In genomic region chr17:78226055-78226751, GRCh38 we compare ENCODE assay signal across 25 cellular contexts. TPM values are rescaled to one million over a fixed set of nuclear protein-coding genes. Genes with fewer than 3 reads are reported as not detected.
DNase-seq lines count a peak whose midpoint lies in the region; ATAC-seq, FAIRE-seq and TF ChIP-seq lines count a peak whose summit lies in the region.
"Had no signal": no experiment of that assay in that cellular context is flagged by ENCODE, and none has a peak within 500 bp of the region (broad histone marks: within the 10 kb centered on the region; RNA-seq: fewer than 3 reads in every experiment).

No MANE protein-coding gene starts in this region.

- H3K27ac ChIP-seq in PC-3 (ENCODE audit: low read length) (no peak overlapping the region), caudate nucleus (ENCODE audit: low read depth, low read length) (peak overlapping the region; percentile 90), neural progenitor cell (peak overlapping the region; percentile 31), pancreas (no peak overlapping the region)
- H3K27ac ChIP-seq: brain microvascular endothelial cell, hepatocyte, uterus had no signal

- TF ChIP-seq CTCF in PC-3 (conservative IDR thresholded peaks at IDR 0.05; ENCODE audit: low read depth, low read length), result no peak
- no peak for TF ChIP-seq CTCF in neural progenitor cell (IDR thresholded peaks at IDR 0.05)
- TF ChIP-seq CTCF in GM10248 (IDR thresholded peaks at IDR 0.05; ENCODE audit: control extremely low read depth, extremely low read depth, low read depth, missing control alignments), result no peak
- TF ChIP-seq CTCF in pancreas (IDR thresholded peaks at IDR 0.05), result no peak

- H3K4me3 ChIP-seq in PC-3 (ENCODE audit: low read length) (peak overlapping the region; percentile 26; the same call in 1 of the 2 replicates), neural progenitor cell (no peak overlapping the region), pancreas (no peak overlapping the region)
- H3K4me3 ChIP-seq: hepatocyte, lung, uterus had no signal

- intact Hi-C loops in PC-3 (cut with micrococcal nuclease) (no loop called here), pancreas (cut with DNase I) (no loop called here)

- H2AFZ ChIP-seq in PC-3 (ENCODE audit: low read length) (peak overlapping the region; percentile 16; the same call in 1 of the 2 replicates), neural progenitor cell (replicated peaks) (no peak overlapping the region)
- H2AFZ ChIP-seq: hepatocyte had no signal

- no TSS peak for BruUV-seq in PC-3 (replicated peaks; lab: Mats Ljungman, UMichigan)

- H4K20me1 ChIP-seq in PC-3 (ENCODE audit: low read length), result 0 out of 2 replicates have a peak, but pooled peaks cover 6% of the 10 kb centered on the region
- peaks cover 6% of the 10 kb centered on the region for H4K20me1 ChIP-seq in neural progenitor cell (ENCODE audit: low read depth)

- CTCF ChIA-PET in PC-3 (lab: Charles Lee), result interaction anchor here (0.7 to 1.7 kb wide), 3 partner anchors 25 to 175 kb away, joined by 3 to 10 read pairs (median 3); no protein-coding TSS in a partner anchor
- CTCF ChIA-PET in GM10248 (lab: Yijun Ruan, JAX), result interaction anchor here (1.3 to 4.4 kb wide), 5 partner anchors 11 to 207 kb away, joined by 4 to 27 read pairs (median 5); no protein-coding TSS in a partner anchor

- H3K9me3 Mint-ChIP-seq in neural progenitor cell, result no peaks in the 10 kb centered on the region
- H3K9me3 Mint-ChIP-seq: activated naive CD8-positive, alpha-beta T cell treated with anti-CD3 and anti-CD28 coated beads, Interleukin-2, amount 50 U/mL, for 24 hours had no signal

- peaks cover 20% of the 10 kb centered on the region for H3K27me3 Mint-ChIP-seq in neural progenitor cell (ENCODE audit: insufficient read depth, low read depth)

- ATAC-seq in PC-3 (peak; percentile 14; the same call in 1 of the 2 replicates), pancreas (no peak), HG02798 (IDR thresholded peaks at IDR 0.05; ENCODE audit: poor library complexity, unreplicated experiment) (no peak)
- ATAC-seq: right cardiac atrium had no signal

- peaks cover 28% of the 10 kb centered on the region for H3K4me1 Mint-ChIP-seq in neural progenitor cell

- H3K4me1 ChIP-seq in PC-3 (ENCODE audit: insufficient read depth, low read length), result peaks cover 8% of the 10 kb centered on the region; the same call in 1 of the 2 replicates
- peaks cover 3% of the 10 kb centered on the region for H3K4me1 ChIP-seq in neural progenitor cell
- H3K4me1 ChIP-seq in pancreas, result no peaks in the 10 kb centered on the region
- H3K4me1 ChIP-seq: uterus had no signal

- FAIRE-seq in pancreas (lab: Jason Lieb, UNC), result no peak
- FAIRE-seq: islet of Langerhans had no signal

- H3K9ac ChIP-seq in PC-3 (ENCODE audit: low read length), result no peak overlapping the region
- no peak overlapping the region for H3K9ac ChIP-seq in neural progenitor cell

- H3K79me2 ChIP-seq in PC-3 (ENCODE audit: low read length), result 0 out of 2 replicates have a peak, but pooled peaks cover under 1% of the 10 kb centered on the region
- H3K79me2 ChIP-seq in neural progenitor cell (ENCODE audit: low read depth), result peaks cover 4% of the 10 kb centered on the region
- H3K79me2 ChIP-seq: hepatocyte had no signal

- H3K27me3 ChIP-seq in PC-3 (ENCODE audit: low read length) (no peaks in the 10 kb centered on the region), neural progenitor cell (peaks cover 21% of the 10 kb centered on the region), pancreas (peaks cover 0 to 8% (median 0%) of the 10 kb centered on the region in 4 donors)
- H3K27me3 ChIP-seq: BE2C, uterus had no signal

- POLR2A ChIA-PET in PC-3 (lab: Charles Lee; ENCODE audit: unreplicated experiment), result no interaction called here
- POLR2A ChIA-PET in GM10248 (lab: Yijun Ruan, JAX), result interaction anchor here (0.9 kb wide), 1 partner anchor 25 kb away, joined by 3 read pairs; no protein-coding TSS in a partner anchor

- peak; percentile 51 for DNase-seq in DMS53 (lab: John Stamatoyannopoulos, UW)
- DNase-seq in DMS53 treated with DMSO at 0.1 percent for 48 hours (lab: John Stamatoyannopoulos, UW; ENCODE audit: unreplicated experiment), result no peak
- no peak for DNase-seq in PC-3
- no peak for DNase-seq in caudate nucleus (lab: John Stamatoyannopoulos, UW)
- no peak for DNase-seq in neural progenitor cell (ENCODE audit: low spot score)
- DNase-seq in GM10248 (ENCODE audit: extremely low spot score), result no peak
- no peak for DNase-seq in pancreas
- DNase-seq: activated effector memory CD4-positive, alpha-beta T cell treated with anti-CD3 and anti-CD28 coated beads, Interleukin-2, amount 50 U/mL, for 16 hours; activated naive CD8-positive, alpha-beta T cell treated with anti-CD3 and anti-CD28 coated beads, Interleukin-2, amount 50 U/mL, for 24 hours; BE2C; brain microvascular endothelial cell; cortex of kidney; HCEC 1CT; NCI-H1092 treated with DMSO at 0.1 percent for 48 hours; stimulated activated CD8-positive, alpha-beta memory T cell treated with anti-CD3 and anti-CD28 coated beads, Interleukin-4, amount 100 ng/mL, for 48 hours; T-helper 1 cell; uterus had no signal

- H3K36me3 ChIP-seq in PC-3 (ENCODE audit: low read depth, low read length) (peaks cover 26% of the 10 kb centered on the region), neural progenitor cell (no peaks in the 10 kb centered on the region), pancreas (no peaks in the 10 kb centered on the region)
- H3K36me3 ChIP-seq: brain microvascular endothelial cell, uterus had no signal

- peaks cover 9% of the 10 kb centered on the region for H3F3A ChIP-seq in PC-3 (ENCODE audit: low read length, unreplicated experiment)
- peaks cover 46% of the 10 kb centered on the region for H3F3A ChIP-seq in neural progenitor cell (ENCODE audit: low read depth)

- H3K27ac Mint-ChIP-seq in neural progenitor cell, result no peak overlapping the region
- H3K27ac Mint-ChIP-seq: activated naive CD8-positive, alpha-beta T cell treated with anti-CD3 and anti-CD28 coated beads, Interleukin-2, amount 50 U/mL, for 24 hours had no signal

- H3K9me2 ChIP-seq in PC-3 (replicated peaks; ENCODE audit: low read length), result no peaks in the 10 kb centered on the region

- H3K4me2 ChIP-seq in PC-3 (ENCODE audit: low read length), result peak overlapping the region; percentile 65
- no peak overlapping the region for H3K4me2 ChIP-seq in neural progenitor cell
- H3K4me2 ChIP-seq: hepatocyte had no signal

- no peak overlapping the region for H3K4me3 Mint-ChIP-seq in neural progenitor cell
- H3K4me3 Mint-ChIP-seq: activated naive CD8-positive, alpha-beta T cell treated with anti-CD3 and anti-CD28 coated beads, Interleukin-2, amount 50 U/mL, for 24 hours had no signal

- peaks cover 10% of the 10 kb centered on the region for H3K36me3 Mint-ChIP-seq in neural progenitor cell

- no peaks in the 10 kb centered on the region for H3K9me3 ChIP-seq in PC-3 (ENCODE audit: low read length)
- no peaks in the 10 kb centered on the region for H3K9me3 ChIP-seq in neural progenitor cell (ENCODE audit: low read depth)
- no peaks in the 10 kb centered on the region for H3K9me3 ChIP-seq in pancreas
- H3K9me3 ChIP-seq: BE2C, uterus had no signal

- WGBS in pancreas, 2 donors, result 78 to 79% methylated on average over 12 of the region's 12 CpGs

RNA-seq across cellular contexts. Expression of gene TMEM235, which starts 5.2 kb away (rescaled TPM):
- total RNA-seq in PC-3 (2014; rRNA removed) (not detected in 2 replicates), neural progenitor cell (ENCODE audit: low replicate concordance) (0.09 TPM in 1 of 2 replicates, not detected in the other), pancreas (not detected)
- polyA plus RNA-seq in pancreas, result under 1 TPM; 0.05 to 0.11 TPM
- total RNA-seq: A172, NCI-H460, omental fat pad, right cardiac atrium, uterus had no signal
- polyA plus RNA-seq: right cardiac atrium had no signal

RNA-seq across cellular contexts. Expression of gene BIRC5, which starts 12.2 kb away (rescaled TPM):
- total RNA-seq in PC-3 (2014; rRNA removed), result 271 and 304 TPM in 2 replicates
- total RNA-seq in neural progenitor cell (ENCODE audit: low replicate concordance), result 144 and 169 TPM in 2 replicates
- total RNA-seq in pancreas, result 1 to 10 TPM in 2 of 6 donors, under 1 TPM in 3, not detected in 1; 0.12 to 1.7 (median 0.82) TPM
- under 1 TPM; 0.53 to 0.77 TPM for polyA plus RNA-seq in pancreas

RNA-seq across cellular contexts. Expression of gene AFMID, which starts 39.0 kb away (rescaled TPM):
- 53.1 and 58.9 TPM in 2 replicates for total RNA-seq in PC-3 (2014; rRNA removed)
- 76.8 and 78.4 TPM in 2 replicates for total RNA-seq in neural progenitor cell (ENCODE audit: low replicate concordance)
- total RNA-seq in pancreas, result 10 to 100 TPM; 30.7 to 40.9 (median 33.9) TPM
- polyA plus RNA-seq in pancreas, result 10 to 100 TPM; 32.1 to 53.7 TPM

RNA-seq across cellular contexts. Expression of gene TK1, which starts 39.4 kb away (rescaled TPM):
- total RNA-seq in PC-3 (2014; rRNA removed) (340 and 430 TPM in 2 replicates), neural progenitor cell (ENCODE audit: low replicate concordance) (27.3 and 61.7 TPM in 2 replicates), pancreas (1 to 10 TPM; 1.3 to 4.2 (median 3.2) TPM)
- 1 to 10 TPM; 1.2 to 2.2 TPM for polyA plus RNA-seq in pancreas

RNA-seq across cellular contexts. Expression of gene SYNGR2, which starts 57.8 kb away (rescaled TPM):
- 213 and 220 TPM in 2 replicates for total RNA-seq in PC-3 (2014; rRNA removed)
- total RNA-seq in neural progenitor cell (ENCODE audit: low replicate concordance), result 6.2 and 19.8 TPM in 2 replicates
- total RNA-seq in pancreas, result 10 to 100 TPM; 52.3 to 93.8 (median 83.8) TPM
- 10 to 100 TPM; 89.1 to 94.2 TPM for polyA plus RNA-seq in pancreas

Comparison
In these comparisons a context has a peak if more than half of its experiments do, and no peak if none do; other contexts are left out.
1. H3K27ac ChIP-seq: peak in caudate nucleus (single experiment) and neural progenitor cell (single experiment); none in PC-3 (single experiment) and pancreas (0 of 4).
2. RNA of gene BIRC5, which starts 12.2 kb away (total RNA-seq): 271 to 304 TPM in PC-3 and 144 to 169 TPM in neural progenitor cell; 0.12 to 1.7 TPM in pancreas; every median in the first group is over 10 times any median in the second.